8 cellular contexts compared by ENCODE assay signal in genomic region chr18:55405655-55406373, GRCh38.
DNase-seq lines count a peak whose midpoint lies in the region; ATAC-seq and TF ChIP-seq lines count a peak whose summit lies in the region.

No MANE protein-coding gene starts in this region.

- peaks cover 0 to 1% of the 10 kb centered on the region in 2 donors for H3K27me3 Mint-ChIP-seq in CD8-positive, alpha-beta memory T cell

- no peak for ATAC-seq in HG03565 (IDR thresholded peaks at IDR 0.05; ENCODE audit: unreplicated experiment)
- ATAC-seq in HG02763 (IDR thresholded peaks at IDR 0.05; ENCODE audit: unreplicated experiment) = no peak

- H3K36me3 Mint-ChIP-seq in CD8-positive, alpha-beta memory T cell = no peaks in the 10 kb centered on the region

- 31% methylated on average over 6 of the region's 6 CpGs for WGBS in suprapubic skin

- intact Hi-C loops in breast epithelium (cut with DNase I; ENCODE audit: low total_unique reads) = no loop called here

- TF ChIP-seq POLR2A in breast epithelium (IDR thresholded peaks at IDR 0.05) (no peak), suprapubic skin (IDR thresholded peaks at IDR 0.05) (no peak)

- no peak overlapping the region for H3K4me3 Mint-ChIP-seq in CD8-positive, alpha-beta memory T cell

- POLR2A ChIA-PET in CD8-positive, alpha-beta memory T cell (lab: Charles Lee) = no interaction called here

- peak overlapping the region; percentile 11 to 58 for H3K27ac ChIP-seq in breast epithelium
- H3K27ac ChIP-seq in suprapubic skin = peak overlapping the region; percentile 5
- H3K27ac ChIP-seq in CD8-positive, alpha-beta memory T cell (ENCODE audit: low read depth, low read length) = no peak overlapping the region

- no peak for TF ChIP-seq CTCF in breast epithelium (IDR thresholded peaks at IDR 0.05)
- TF ChIP-seq CTCF in suprapubic skin (IDR thresholded peaks at IDR 0.05) = no peak

- CTCF ChIA-PET in CD8-positive, alpha-beta memory T cell (lab: Charles Lee) = no interaction called here

- peaks cover 0 to 3% of the 10 kb centered on the region in 2 donors for H3K27me3 ChIP-seq in breast epithelium
- no peaks in the 10 kb centered on the region for H3K27me3 ChIP-seq in suprapubic skin
- no peaks in the 10 kb centered on the region for H3K27me3 ChIP-seq in CD8-positive, alpha-beta memory T cell (ENCODE audit: insufficient read depth, low read length, poor library complexity, severe bottlenecking)

- DNase-seq in HCEC 1CT = peak; percentile 85
- peak; percentile 62 for DNase-seq in NCI-H345 treated with DMSO at 0.1 percent for 48 hours (lab: John Stamatoyannopoulos, UW; ENCODE audit: unreplicated experiment)
- no peak for DNase-seq in breast epithelium (ENCODE audit: low spot score in 2 of 2)
- peak; percentile 90 for DNase-seq in kidney glomerular epithelial cell (lab: John Stamatoyannopoulos, UW)
- DNase-seq in suprapubic skin (ENCODE audit: low spot score in 2 of 2) = peak; percentile 81 to 86
- DNase-seq in CD8-positive, alpha-beta memory T cell = no peak

- no peak for TF ChIP-seq EP300 in suprapubic skin (IDR thresholded peaks at IDR 0.05)

- H3K36me3 ChIP-seq in breast epithelium (no peaks in the 10 kb centered on the region), suprapubic skin (no peaks in the 10 kb centered on the region)
- no peaks in the 10 kb centered on the region for H3K36me3 ChIP-seq in CD8-positive, alpha-beta memory T cell (ENCODE audit: insufficient read depth, low read length)

- peaks cover 0 to 6% (median 0%) of the 10 kb centered on the region in 5 donors for H3K9me3 Mint-ChIP-seq in CD8-positive, alpha-beta memory T cell

- H3K9me3 ChIP-seq in breast epithelium = no peaks in the 10 kb centered on the region
- no peaks in the 10 kb centered on the region for H3K9me3 ChIP-seq in suprapubic skin
- no peaks in the 10 kb centered on the region for H3K9me3 ChIP-seq in CD8-positive, alpha-beta memory T cell (ENCODE audit: low read length)

- H3K4me1 Mint-ChIP-seq in CD8-positive, alpha-beta memory T cell = no peaks in the 10 kb centered on the region

- H3K27ac Mint-ChIP-seq in CD8-positive, alpha-beta memory T cell = no peak overlapping the region

- peak overlapping the region in 1 of 3 donors; percentile 24 for H3K4me3 ChIP-seq in breast epithelium
- no peak overlapping the region for H3K4me3 ChIP-seq in suprapubic skin
- no peak overlapping the region for H3K4me3 ChIP-seq in CD8-positive, alpha-beta memory T cell (ENCODE audit: low read length)

- no peaks in the 10 kb centered on the region for H3K4me1 ChIP-seq in breast epithelium
- H3K4me1 ChIP-seq in suprapubic skin = peaks cover 10% of the 10 kb centered on the region
- no peaks in the 10 kb centered on the region for H3K4me1 ChIP-seq in CD8-positive, alpha-beta memory T cell (ENCODE audit: insufficient read depth, low read length)

Comparison
In these comparisons a context has a peak if more than half of its experiments do, and no peak if none do; other contexts are left out.
1. DNase-seq: peak in HCEC 1CT (single experiment), NCI-H345 treated with DMSO at 0.1 percent for 48 hours (single experiment), kidney glomerular epithelial cell (single experiment) and suprapubic skin (2 of 2); none in breast epithelium (0 of 2) and CD8-positive, alpha-beta memory T cell (0 of 5).